ENCODE assay signal across 8 cellular contexts in the genomic region with DNA sequence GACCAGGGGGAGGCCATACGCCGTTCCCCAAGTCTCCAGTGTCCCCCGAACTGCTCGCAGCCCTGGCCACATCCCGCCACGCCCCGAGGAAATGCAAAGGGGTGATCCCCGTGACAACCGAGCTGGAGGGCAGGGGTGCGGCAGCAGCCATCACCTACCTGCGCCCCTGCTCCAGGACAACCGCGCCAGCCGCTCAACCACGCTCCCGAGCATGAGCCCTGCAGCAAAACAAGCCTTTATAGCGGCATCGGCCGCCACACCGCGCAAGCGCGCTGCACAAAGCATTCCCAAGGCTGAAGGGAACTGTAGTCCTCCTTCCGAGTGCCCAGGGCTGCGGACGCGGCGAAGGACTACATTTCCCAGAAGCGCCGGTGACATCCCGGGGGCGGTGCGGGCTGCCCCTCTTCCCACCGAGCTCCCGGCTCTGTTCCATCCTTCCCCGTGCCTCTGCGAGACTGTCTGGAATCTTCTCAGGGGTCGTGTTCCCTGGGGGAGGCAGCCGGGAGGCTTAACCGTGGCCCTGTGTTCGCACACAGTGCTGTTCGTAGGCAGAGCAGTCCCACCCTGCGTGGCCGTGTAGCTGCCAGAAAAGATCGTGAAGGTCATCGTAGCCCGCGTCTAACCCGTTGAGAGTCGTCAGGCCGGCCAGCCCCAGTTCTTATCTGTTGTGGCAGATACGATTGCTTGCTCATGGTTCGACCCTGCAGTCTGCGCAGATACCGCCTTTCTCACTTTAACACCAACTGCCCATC. TPM values are rescaled to one million over a fixed set of nuclear protein-coding genes. Genes with fewer than 3 reads are reported as not detected.
DNase-seq lines count a peak whose midpoint lies in the region; TF ChIP-seq lines count a peak whose summit lies in the region.

A gene (minus strand): TSS at position 213 of the 752 bp plus-strand sequence. CDS start 3,492 bp downstream, outside the sequence.

- H3K4me3 ChIP-seq in H7 (ENCODE audit: insufficient read depth, low read depth, low read length): peak within 1 kb of the TSS; percentile 98
- peak within 1 kb of the TSS; percentile 99 for H3K4me3 ChIP-seq in Loucy (ENCODE audit: low read length, poor library complexity, severe bottlenecking)
- peak within 1 kb of the TSS; percentile 99 to 100 for H3K4me3 ChIP-seq in foreskin fibroblast (ENCODE audit: low read depth in 1 of 2, low read length in 2 of 2)
- peak within 1 kb of the TSS; percentile 93 for H3K4me3 ChIP-seq in neural progenitor cell

- peaks cover 36% of the 10 kb centered on the region for H3K4me1 ChIP-seq in Loucy (ENCODE audit: insufficient read depth, low read length, poor library complexity, severe bottlenecking)
- H3K4me1 ChIP-seq in neural progenitor cell: peaks cover 13% of the 10 kb centered on the region

- H4K20me1 ChIP-seq in Loucy (ENCODE audit: insufficient read depth, low read length, poor library complexity, severe bottlenecking): no peaks in the 10 kb centered on the region
- H4K20me1 ChIP-seq in neural progenitor cell (ENCODE audit: low read depth): no peaks in the 10 kb centered on the region

- H3F3A ChIP-seq in Loucy (ENCODE audit: low read depth): no peaks in the 10 kb centered on the region
- H3F3A ChIP-seq in neural progenitor cell (ENCODE audit: low read depth): peaks cover 3% of the 10 kb centered on the region

- H3K27me3 ChIP-seq in H7 (ENCODE audit: control insufficient read depth, insufficient read depth, low read length) (no peaks in the 10 kb centered on the region; the same call in 1 of the 2 replicates), Loucy (ENCODE audit: insufficient read depth, low read length, poor library complexity, severe bottlenecking) (no peaks in the 10 kb centered on the region), neural progenitor cell (no peaks in the 10 kb centered on the region)

- H3K4me3 Mint-ChIP-seq in neural progenitor cell: peak within 1 kb of the TSS; percentile 98

- H3K27ac ChIP-seq in neural progenitor cell: no peak within 1 kb of the TSS

- no peaks in the 10 kb centered on the region for H3K9me3 ChIP-seq in Loucy (ENCODE audit: insufficient read depth, low read depth, low read length)
- H3K9me3 ChIP-seq in neural progenitor cell (ENCODE audit: low read depth): no peaks in the 10 kb centered on the region

- H3K9ac ChIP-seq in Loucy (ENCODE audit: low read depth, low read length, poor library complexity, severe bottlenecking): peak within 1 kb of the TSS; percentile 79
- peak within 1 kb of the TSS; percentile 51 for H3K9ac ChIP-seq in neural progenitor cell

- DNase-seq in ELR (ENCODE audit: low read depth) (peak; percentile 94), H7 (peak; percentile 93), SHP77 treated with DMSO at 0.1 percent for 48 hours (lab: John Stamatoyannopoulos, UW) (peak; percentile 86), foreskin fibroblast (peak; percentile 91 to 98), neural progenitor cell (ENCODE audit: low spot score) (peak; percentile 97), stromal cell of bone marrow (ENCODE audit: low read depth) (peak; percentile 87)
- peak; percentile 93 for DNase-seq in activated effector memory CD4-positive, alpha-beta T cell treated with anti-CD3 and anti-CD28 coated beads, Interleukin-2, amount 50 U/mL, for 16 hours

- peaks cover 5% of the 10 kb centered on the region for H3K27me3 Mint-ChIP-seq in neural progenitor cell (ENCODE audit: insufficient read depth, low read depth)

- H3K36me3 Mint-ChIP-seq in neural progenitor cell: peaks cover 4% of the 10 kb centered on the region

- H3K4me2 ChIP-seq in Loucy (ENCODE audit: low read depth, low read length, poor library complexity, severe bottlenecking) (peak within 1 kb of the TSS; percentile 95), neural progenitor cell (peak within 1 kb of the TSS; percentile 79)

- no peaks in the 10 kb centered on the region for H3K9me3 Mint-ChIP-seq in neural progenitor cell

- H2AFZ ChIP-seq in Loucy (ENCODE audit: low read length) (peak within 1 kb of the TSS; percentile 100), neural progenitor cell (replicated peaks) (peak within 1 kb of the TSS; percentile 100)

- H3K36me3 ChIP-seq in H7 (replicated peaks; ENCODE audit: control insufficient read depth, insufficient read depth, low read length): no peaks in the 10 kb centered on the region; the same call in 1 of the 2 replicates
- no peaks in the 10 kb centered on the region for H3K36me3 ChIP-seq in Loucy (ENCODE audit: insufficient read depth, low read length)
- H3K36me3 ChIP-seq in neural progenitor cell: no peaks in the 10 kb centered on the region

- H3K27ac Mint-ChIP-seq in neural progenitor cell: peak within 1 kb of the TSS; percentile 92

- peak; percentile 33; the same call in 1 of the 2 replicates for TF ChIP-seq CTCF in Loucy (conservative IDR thresholded peaks at IDR 0.05; ENCODE audit: low read length)
- no peak for TF ChIP-seq CTCF in foreskin fibroblast (IDR thresholded peaks at IDR 0.05; ENCODE audit: low read depth, low read length)
- no peak for TF ChIP-seq CTCF in neural progenitor cell (IDR thresholded peaks at IDR 0.05)

- no peaks in the 10 kb centered on the region for H3K9me2 ChIP-seq in Loucy (replicated peaks; ENCODE audit: low read depth, low read length)

- H3K79me2 ChIP-seq in Loucy (ENCODE audit: insufficient read depth, low read length) (peaks cover 9% of the 10 kb centered on the region), neural progenitor cell (ENCODE audit: low read depth) (peaks cover 33% of the 10 kb centered on the region)

- peaks cover 26% of the 10 kb centered on the region for H3K4me1 Mint-ChIP-seq in neural progenitor cell

RNA-seq across cellular contexts. Expression of the gene that starts here (rescaled TPM):
- total RNA-seq in H7 (2014; rRNA removed; shearing (Covaris generic)): 15.7 and 17.9 TPM in 2 replicates
- total RNA-seq in neural progenitor cell (ENCODE audit: low replicate concordance): 34.0 and 38.7 TPM in 2 replicates
